Comparison of ENCODE assay signal across 1 cellular context in the genomic region with DNA sequence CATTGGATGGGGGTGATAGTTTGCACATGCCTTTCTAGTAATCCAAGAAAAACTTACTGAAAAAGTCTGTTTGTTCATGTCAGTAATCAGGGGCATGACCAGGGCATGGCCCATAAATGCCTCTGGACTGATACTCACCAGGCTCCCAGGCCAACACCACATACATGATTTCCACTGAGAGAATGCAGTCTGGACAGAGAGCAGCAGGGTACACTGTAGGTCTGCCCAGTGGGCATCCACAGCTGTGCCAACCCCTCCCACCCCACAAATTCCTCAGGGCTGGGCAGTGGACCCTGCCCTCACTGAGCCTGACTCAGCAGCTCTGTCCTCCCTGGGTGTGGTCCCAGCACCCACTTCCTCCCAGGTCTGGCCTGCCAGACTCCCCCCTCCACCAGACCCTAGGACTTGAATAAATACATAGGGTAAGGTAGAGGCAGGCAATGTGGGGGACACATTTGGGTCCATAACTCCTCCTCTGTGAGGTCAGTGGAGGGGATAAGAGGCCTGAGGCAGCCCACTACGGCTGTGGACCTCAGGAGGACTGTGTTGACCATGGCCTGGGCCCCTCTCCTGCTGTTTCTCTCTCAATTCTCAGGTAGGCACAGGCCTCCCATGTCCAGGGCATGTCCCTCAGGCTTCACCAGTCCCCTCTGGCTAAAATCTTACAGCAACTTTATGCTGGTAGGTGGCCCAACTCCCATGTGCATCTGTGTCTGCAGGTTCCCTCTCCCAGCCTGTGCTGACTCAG.
TF ChIP-seq lines count a peak whose summit lies in the region.

No MANE protein-coding gene starts in this region.

TF ChIP-seq in HepG2, 621 proteins besides CTCF, POLR2A, EP300 and RAD21:
- TF ChIP-seq, protein P1, sequence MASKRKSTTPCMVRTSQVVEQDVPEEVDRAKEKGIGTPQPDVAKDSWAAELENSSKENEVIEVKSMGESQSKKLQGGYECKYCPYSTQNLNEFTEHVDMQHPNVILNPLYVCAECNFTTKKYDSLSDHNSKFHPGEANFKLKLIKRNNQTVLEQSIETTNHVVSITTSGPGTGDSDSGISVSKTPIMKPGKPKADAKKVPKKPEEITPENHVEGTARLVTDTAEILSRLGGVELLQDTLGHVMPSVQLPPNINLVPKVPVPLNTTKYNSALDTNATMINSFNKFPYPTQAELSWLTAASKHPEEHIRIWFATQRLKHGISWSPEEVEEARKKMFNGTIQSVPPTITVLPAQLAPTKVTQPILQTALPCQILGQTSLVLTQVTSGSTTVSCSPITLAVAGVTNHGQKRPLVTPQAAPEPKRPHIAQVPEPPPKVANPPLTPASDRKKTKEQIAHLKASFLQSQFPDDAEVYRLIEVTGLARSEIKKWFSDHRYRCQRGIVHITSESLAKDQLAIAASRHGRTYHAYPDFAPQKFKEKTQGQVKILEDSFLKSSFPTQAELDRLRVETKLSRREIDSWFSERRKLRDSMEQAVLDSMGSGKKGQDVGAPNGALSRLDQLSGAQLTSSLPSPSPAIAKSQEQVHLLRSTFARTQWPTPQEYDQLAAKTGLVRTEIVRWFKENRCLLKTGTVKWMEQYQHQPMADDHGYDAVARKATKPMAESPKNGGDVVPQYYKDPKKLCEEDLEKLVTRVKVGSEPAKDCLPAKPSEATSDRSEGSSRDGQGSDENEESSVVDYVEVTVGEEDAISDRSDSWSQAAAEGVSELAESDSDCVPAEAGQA (IDR thresholded peaks at IDR 0.05; ENCODE audit: low read depth), result no peak
- TF ChIP-seq, protein P1 (CRISPR knock-in tag; IDR thresholded peaks at IDR 0.05; ENCODE audit: borderline replicate concordance), result no peak
- TF ChIP-seq BCL6 (CRISPR knock-in tag; IDR thresholded peaks at IDR 0.05) (peak; percentile 80), RARA (CRISPR knock-in tag; IDR thresholded peaks at IDR 0.05) (peak; percentile 73), TEAD3 (CRISPR knock-in tag; optimal IDR thresholded peaks at IDR 0.05; ENCODE audit: borderline replicate concordance) (peak; percentile 20), MAFK (conservative IDR thresholded peaks at IDR 0.05 in 1 of 2, IDR thresholded peaks at IDR 0.05 in 1 of 2; ENCODE audit: low read length in 2 of 2) (peak; percentile 11 to 32; a peak in 1 of 4 replicates), HIC2 (CRISPR knock-in tag; IDR thresholded peaks at IDR 0.05; ENCODE audit: low read depth) (peak; percentile 80; the same call in 1 of the 2 replicates), ZSCAN21 (CRISPR knock-in tag; IDR thresholded peaks at IDR 0.05; ENCODE audit: borderline replicate concordance) (no peak), ZNF230 (CRISPR knock-in tag; IDR thresholded peaks at IDR 0.05) (no peak)
- TF ChIP-seq, protein P2, sequence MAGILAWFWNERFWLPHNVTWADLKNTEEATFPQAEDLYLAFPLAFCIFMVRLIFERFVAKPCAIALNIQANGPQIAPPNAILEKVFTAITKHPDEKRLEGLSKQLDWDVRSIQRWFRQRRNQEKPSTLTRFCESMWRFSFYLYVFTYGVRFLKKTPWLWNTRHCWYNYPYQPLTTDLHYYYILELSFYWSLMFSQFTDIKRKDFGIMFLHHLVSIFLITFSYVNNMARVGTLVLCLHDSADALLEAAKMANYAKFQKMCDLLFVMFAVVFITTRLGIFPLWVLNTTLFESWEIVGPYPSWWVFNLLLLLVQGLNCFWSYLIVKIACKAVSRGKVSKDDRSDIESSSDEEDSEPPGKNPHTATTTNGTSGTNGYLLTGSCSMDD (CRISPR knock-in tag; IDR thresholded peaks at IDR 0.05), result no peak
- TF ChIP-seq, protein P3, sequence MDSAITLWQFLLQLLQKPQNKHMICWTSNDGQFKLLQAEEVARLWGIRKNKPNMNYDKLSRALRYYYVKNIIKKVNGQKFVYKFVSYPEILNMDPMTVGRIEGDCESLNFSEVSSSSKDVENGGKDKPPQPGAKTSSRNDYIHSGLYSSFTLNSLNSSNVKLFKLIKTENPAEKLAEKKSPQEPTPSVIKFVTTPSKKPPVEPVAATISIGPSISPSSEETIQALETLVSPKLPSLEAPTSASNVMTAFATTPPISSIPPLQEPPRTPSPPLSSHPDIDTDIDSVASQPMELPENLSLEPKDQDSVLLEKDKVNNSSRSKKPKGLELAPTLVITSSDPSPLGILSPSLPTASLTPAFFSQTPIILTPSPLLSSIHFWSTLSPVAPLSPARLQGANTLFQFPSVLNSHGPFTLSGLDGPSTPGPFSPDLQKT (CRISPR knock-in tag; IDR thresholded peaks at IDR 0.05; ENCODE audit: borderline replicate concordance), result no peak
TF ChIP-seq in HepG2: peak in this region for 5.
